Comparison of ENCODE assay signal across 2 cellular contexts in the genomic region with DNA sequence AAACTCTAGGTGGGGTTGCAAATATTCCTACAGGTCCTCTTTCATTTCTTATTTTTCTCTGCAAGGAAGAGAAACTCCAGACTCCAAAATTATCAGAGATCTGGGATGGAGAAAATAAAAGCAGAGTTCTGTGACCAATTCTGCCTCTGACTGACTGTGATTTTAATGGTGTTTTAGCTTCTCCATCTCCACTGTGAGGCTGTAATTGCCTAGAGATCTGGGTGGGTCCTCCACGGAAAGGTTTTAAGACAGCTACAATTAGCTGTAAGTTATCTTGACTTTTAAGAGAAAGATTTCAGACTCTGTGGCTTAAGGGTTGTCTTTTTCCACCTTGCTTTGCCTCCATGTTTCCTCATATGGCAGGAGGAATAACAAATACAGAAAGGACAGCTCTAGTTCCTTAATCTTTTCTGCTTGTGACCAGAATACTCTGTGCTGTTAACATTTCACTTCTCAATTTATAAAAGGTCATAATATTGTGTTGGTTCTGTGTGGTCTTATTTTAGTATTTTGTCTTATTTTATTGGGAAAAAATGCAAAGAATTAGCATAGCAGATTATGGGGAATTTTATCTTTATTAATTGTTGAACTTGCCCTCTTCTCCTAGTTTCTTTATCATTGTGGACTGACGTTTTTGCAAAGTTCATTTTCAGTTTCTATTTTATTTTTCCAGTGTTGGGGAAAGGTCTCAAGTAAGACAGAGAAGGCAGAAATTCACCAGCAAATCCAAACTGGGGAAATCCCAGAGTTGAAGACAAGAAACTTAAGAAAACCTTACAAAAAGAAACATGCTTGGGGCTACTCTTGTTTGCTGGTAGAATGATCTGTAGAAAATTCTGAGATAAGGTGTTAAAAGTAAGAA.
TF ChIP-seq lines count a peak whose summit lies in the region.

No MANE protein-coding gene starts in this region.

TF ChIP-seq in IMR-90, 13 proteins besides CTCF, POLR2A, EP300 and RAD21:
- no peak for TF ChIP-seq ELK1 (IDR thresholded peaks at IDR 0.05; ENCODE audit: borderline replicate concordance, low read depth, low read length)
- TF ChIP-seq NFE2L2 (IDR thresholded peaks at IDR 0.05; ENCODE audit: low read depth, low read length), result no peak
- no peak for TF ChIP-seq RFX5 (IDR thresholded peaks at IDR 0.05; ENCODE audit: low read depth, low read length)
- no peak for TF ChIP-seq USF2 (IDR thresholded peaks at IDR 0.05; ENCODE audit: low read depth, low read length)
- no peak for TF ChIP-seq MXI1 (IDR thresholded peaks at IDR 0.05; ENCODE audit: borderline replicate concordance, low read depth, low read length)
- no peak for TF ChIP-seq MAZ (IDR thresholded peaks at IDR 0.05; ENCODE audit: borderline replicate concordance, low read depth, low read length)

TF ChIP-seq in H1, 55 proteins besides CTCF, POLR2A, EP300 and RAD21:
- TF ChIP-seq NRF1 (IDR thresholded peaks at IDR 0.05; ENCODE audit: low read depth, low read length) (no peak), TCF12 (IDR thresholded peaks at IDR 0.05; ENCODE audit: low read depth, low read length) (no peak), CHD2 (IDR thresholded peaks at IDR 0.05; ENCODE audit: low read length) (no peak), CBX5 (IDR thresholded peaks at IDR 0.05; ENCODE audit: low read depth, low read length) (no peak), ASH2L (IDR thresholded peaks at IDR 0.05; ENCODE audit: low read length) (no peak), RFX5 (IDR thresholded peaks at IDR 0.05; ENCODE audit: borderline replicate concordance, low read depth, low read length) (no peak), MAX (IDR thresholded peaks at IDR 0.05) (no peak), USF2 (IDR thresholded peaks at IDR 0.05; ENCODE audit: low read length) (no peak), RNF2 (IDR thresholded peaks at IDR 0.05; ENCODE audit: borderline replicate concordance, low read depth, low read length, missing control alignments, poor library complexity, severe bottlenecking) (no peak)
